15 cellular contexts compared by ENCODE assay signal in the genomic region with DNA sequence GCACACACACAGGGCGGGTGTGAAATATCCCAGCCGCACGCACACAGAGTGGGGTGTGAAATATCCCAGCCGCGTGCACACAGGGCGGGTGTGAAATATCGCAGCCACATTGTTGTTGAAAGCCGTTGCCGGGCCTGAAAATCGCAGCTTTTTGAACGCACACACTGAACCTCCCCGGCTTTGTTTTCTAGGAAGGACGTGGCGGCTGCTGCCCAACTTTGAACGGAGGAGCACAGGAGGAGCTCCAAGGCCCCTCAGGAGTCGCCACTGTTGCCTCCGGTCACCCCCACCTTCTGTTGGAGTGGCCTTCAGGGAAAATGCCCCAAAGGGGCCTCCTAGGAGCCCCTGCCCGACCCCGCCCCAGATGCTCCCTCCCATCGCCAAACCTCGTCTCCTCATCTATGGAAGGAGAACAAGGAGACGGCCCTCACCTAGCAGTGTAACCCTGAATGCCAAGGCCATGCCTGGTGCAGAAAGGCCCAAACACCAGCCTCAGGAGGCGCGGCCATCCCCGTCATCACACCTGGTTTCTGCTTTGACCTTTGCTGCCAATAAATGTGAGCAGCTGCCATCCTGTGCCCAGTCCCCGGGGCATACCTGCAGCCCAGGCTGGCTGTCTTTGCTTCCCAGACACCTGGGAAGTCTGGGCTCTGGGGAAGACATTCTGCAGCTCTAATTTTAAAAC.
"Had no signal": no experiment of that assay in that cellular context is flagged by ENCODE, and none has a peak within 500 bp of the region (broad histone marks: within the 10 kb centered on the region; RNA-seq: fewer than 3 reads in every experiment).

No MANE protein-coding gene starts in this region.

- H3K9me3 ChIP-seq: pancreas, upper lobe of left lung had no signal

- ATAC-seq: activated T-helper 17 cell treated with anti-CD3 and anti-CD28 coated beads, Interleukin-2, amount 50 U/mL, for 72 hours; pancreas had no signal

- H3K4me1 ChIP-seq: pancreas, upper lobe of left lung had no signal

- H3K27ac Mint-ChIP-seq: activated B cell treated with CpG ODN at 0.5 μM for 24 hours; activated CD4-positive, alpha-beta T cell treated with anti-CD3 and anti-CD28 coated beads, Interleukin-2, amount 10 ng/mL, durations not matched to agents 7 days and 5 days; activated T-helper 17 cell treated with anti-CD3 and anti-CD28 coated beads, Interleukin-2, amount 50 U/mL, for 72 hours; memory B cell had no signal

- H3K4me3 Mint-ChIP-seq: activated B cell treated with CpG ODN at 0.5 μM for 24 hours; activated CD4-positive, alpha-beta T cell treated with anti-CD3 and anti-CD28 coated beads, Interleukin-2, amount 10 ng/mL, durations not matched to agents 7 days and 5 days; activated T-helper 17 cell treated with anti-CD3 and anti-CD28 coated beads, Interleukin-2, amount 50 U/mL, for 72 hours; brain; memory B cell had no signal

- DNase-seq: activated B cell treated with CpG ODN at 0.5 μM for 24 hours; activated CD4-positive, alpha-beta T cell treated with anti-CD3 and anti-CD28 coated beads, Interleukin-2, amount 10 ng/mL, durations not matched to agents 7 days and 5 days; activated naive CD4-positive, alpha-beta T cell treated with anti-CD3 and anti-CD28 coated beads, Interleukin-2, amount 50 U/mL, for 16 hours; activated T-cell treated with anti-CD3 and anti-CD28 coated beads for 4 hours; amniotic stem cell; dermis blood vessel endothelial cell; retina; SK-N-SH; stimulated activated naive CD4-positive, alpha-beta T cell; substantia nigra had no signal

- H3K36me3 Mint-ChIP-seq: brain, memory B cell had no signal

- H3K36me3 ChIP-seq: pancreas, upper lobe of left lung had no signal

- H3K9me3 Mint-ChIP-seq: activated T-helper 17 cell treated with anti-CD3 and anti-CD28 coated beads, Interleukin-2, amount 50 U/mL, for 72 hours had no signal

- H3K27me3 Mint-ChIP-seq: activated B cell treated with CpG ODN at 0.5 μM for 24 hours; activated CD4-positive, alpha-beta T cell treated with anti-CD3 and anti-CD28 coated beads, Interleukin-2, amount 10 ng/mL, durations not matched to agents 7 days and 5 days; activated T-helper 17 cell treated with anti-CD3 and anti-CD28 coated beads, Interleukin-2, amount 50 U/mL, for 72 hours; brain; memory B cell had no signal

- H3K4me3 ChIP-seq: pancreas, upper lobe of left lung had no signal

- H3K27ac ChIP-seq: pancreas, upper lobe of left lung had no signal

- H3K4me1 Mint-ChIP-seq: activated B cell treated with CpG ODN at 0.5 μM for 24 hours; activated CD4-positive, alpha-beta T cell treated with anti-CD3 and anti-CD28 coated beads, Interleukin-2, amount 10 ng/mL, durations not matched to agents 7 days and 5 days; activated T-helper 17 cell treated with anti-CD3 and anti-CD28 coated beads, Interleukin-2, amount 50 U/mL, for 72 hours; memory B cell had no signal

- H3K27me3 ChIP-seq: pancreas, upper lobe of left lung had no signal
